ENCODE assay signal across 8 cellular contexts in the genomic region with DNA sequence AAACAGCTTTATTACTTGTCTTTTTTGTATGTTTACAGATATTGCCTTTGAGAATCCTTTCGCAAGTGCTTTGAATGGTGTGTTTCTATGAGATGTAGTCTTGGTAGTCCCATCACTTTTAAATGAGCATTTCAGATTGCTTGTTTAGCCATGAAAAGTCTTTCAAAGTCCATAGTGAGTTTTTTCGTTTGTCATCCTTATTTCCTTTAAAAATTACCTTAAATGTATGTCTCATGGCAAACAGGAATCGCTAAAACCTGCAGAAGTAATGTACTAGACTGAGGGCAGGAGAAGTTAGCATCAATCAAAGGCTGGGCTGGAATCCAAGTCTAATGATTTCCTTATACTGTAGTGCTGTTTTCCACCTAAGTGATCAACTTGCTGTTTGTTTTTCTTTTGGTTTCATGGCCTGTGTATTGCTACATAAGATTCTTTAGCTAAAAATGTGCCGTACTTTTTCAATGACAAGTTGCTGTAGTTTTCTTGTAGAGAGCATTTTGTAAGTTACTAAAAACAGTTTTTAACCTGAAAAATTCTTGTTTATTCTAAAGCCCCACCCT. TPM values are rescaled to one million over a fixed set of nuclear protein-coding genes. Genes with fewer than 3 reads are reported as not detected.
A peak's percentile ranks its signal among the peaks of the same experiment; 100 is the strongest.
DNase-seq lines count a peak whose midpoint lies in the region; ATAC-seq and TF ChIP-seq lines count a peak whose summit lies in the region.

No MANE protein-coding gene starts in this region.

- no peak for TF ChIP-seq CTCF in mammary epithelial cell (conservative IDR thresholded peaks at IDR 0.05 in 1 of 2, IDR thresholded peaks at IDR 0.05 in 1 of 2; ENCODE audit: extremely low read depth in 1 of 2, insufficient read depth in 1 of 2, low read depth in 1 of 2, low read length in 2 of 2)

- peak overlapping the region; percentile 76 for H3K27ac ChIP-seq in mammary epithelial cell (ENCODE audit: insufficient read depth, low read depth, low read length)

- peaks cover 48% of the 10 kb centered on the region for H3K79me2 ChIP-seq in mammary epithelial cell (ENCODE audit: insufficient read depth, low read length)

- DNase-seq in NCI-H1092 treated with DMSO at 0.1 percent for 48 hours (lab: John Stamatoyannopoulos, UW), result peak; percentile 13
- no peak for DNase-seq in NCI-H1092 (lab: John Stamatoyannopoulos, UW)
- DNase-seq in M059J (ENCODE audit: low read depth), result peak; percentile 51
- peak; percentile 4 for DNase-seq in mammary epithelial cell
- no peak for DNase-seq in activated CD4-positive, alpha-beta T cell treated with anti-CD3 and anti-CD28 coated beads for 1 hour
- no peak for DNase-seq in NCI-H1048 (lab: John Stamatoyannopoulos, UW)

- intact Hi-C loops in mammary epithelial cell (cut with micrococcal nuclease), result loop anchor here (2.0 to 10.0 kb wide), 2 partner anchors 142 to 184 kb away; a partner anchor contains a TSS

- dilution Hi-C loops in mammary epithelial cell (cut with HindIII; ENCODE audit: low sequenced_read_pairs), result no loop called here

- no peaks in the 10 kb centered on the region for H3K27me3 ChIP-seq in mammary epithelial cell (ENCODE audit: insufficient read depth, low read length)
- H3K27me3 ChIP-seq in mononuclear cell (ENCODE audit: insufficient read depth, low read length), result no peaks in the 10 kb centered on the region

- in situ Hi-C loops in mammary epithelial cell (cut with MboI; ENCODE audit: low sequenced_read_pairs in 2 of 2), result no loop called here

- H3K9me3 ChIP-seq in mammary epithelial cell (replicated peaks; ENCODE audit: insufficient read depth, low read length), result no peaks in the 10 kb centered on the region
- H3K9me3 ChIP-seq in mononuclear cell (ENCODE audit: low read depth, low read length), result no peaks in the 10 kb centered on the region

- H3K4me1 ChIP-seq in mammary epithelial cell (ENCODE audit: insufficient read depth, low read length) (peaks cover 12% of the 10 kb centered on the region), mononuclear cell (ENCODE audit: insufficient read depth, low read length) (peaks cover 21% of the 10 kb centered on the region)

- peaks cover 6% of the 10 kb centered on the region for H3K36me3 ChIP-seq in mammary epithelial cell (ENCODE audit: insufficient read depth, low read length)

- H3K4me2 ChIP-seq in mammary epithelial cell (ENCODE audit: insufficient read depth, low read depth, low read length), result peak overlapping the region; percentile 89

- H2AFZ ChIP-seq in mammary epithelial cell (ENCODE audit: low read depth, low read length), result peak overlapping the region; percentile 92

- CTCF ChIA-PET in mammary epithelial cell (lab: Charles Lee; ENCODE audit: low non-redundant PET), result no interaction called here

- 60% methylated on average over 4 of the region's 4 CpGs for WGBS in mammary epithelial cell (ENCODE audit: low coverage, missing lambda C conversion rate)

- ATAC-seq in HG03520 (IDR thresholded peaks at IDR 0.05; ENCODE audit: unreplicated experiment), result no peak

- H3K4me3 ChIP-seq in mammary epithelial cell (replicated peaks in 1 of 3; ENCODE audit: insufficient read depth in 1 of 3, low read depth in 2 of 3, low read length in 3 of 3), result peak overlapping the region; percentile 75 to 88 (median 85)
- H3K4me3 ChIP-seq in mononuclear cell (ENCODE audit: low read length), result peak overlapping the region; percentile 86

- BruUV-seq in mammary epithelial cell (replicated peaks; lab: Mats Ljungman, UMichigan), result no TSS peak

- H3K9ac ChIP-seq in mammary epithelial cell (ENCODE audit: insufficient read depth, low read length), result peak overlapping the region; percentile 91

- H4K20me1 ChIP-seq in mammary epithelial cell (ENCODE audit: insufficient read depth, low read length), result no peaks in the 10 kb centered on the region

RNA-seq across cellular contexts. Expression of a gene that starts 1.1 kb away (rescaled TPM):
- 52.8 and 95.2 TPM in 2 replicates for total RNA-seq in M059J (2014; rRNA removed; shearing (Covaris generic))
- total RNA-seq in mammary epithelial cell (10 to 100 TPM; 11.5 to 70.3 TPM), mononuclear cell (19.7 TPM)
- polyA plus RNA-seq in mammary epithelial cell, result 43.8 TPM
- polyA minus RNA-seq in mammary epithelial cell, result 68.5 TPM

Comparison
In these comparisons a context has a peak if more than half of its experiments do, and no peak if none do; other contexts are left out.
1. DNase-seq: peak in NCI-H1092 treated with DMSO at 0.1 percent for 48 hours (single experiment), M059J (single experiment) and mammary epithelial cell (single experiment); none in NCI-H1092 (single experiment), activated CD4-positive, alpha-beta T cell treated with anti-CD3 and anti-CD28 coated beads for 1 hour (single experiment) and NCI-H1048 (single experiment).